Comparison of ENCODE assay signal across 9 cellular contexts in genomic region chr6:107493158-107494057, GRCh38. TPM values are rescaled to one million over a fixed set of nuclear protein-coding genes. Genes with fewer than 3 reads are reported as not detected.
A peak's percentile ranks its signal among the peaks of the same experiment; 100 is the strongest.
DNase-seq lines count a peak whose midpoint lies in the region; ATAC-seq, FAIRE-seq and TF ChIP-seq lines count a peak whose summit lies in the region.
"Had no signal": no experiment of that assay in that cellular context is flagged by ENCODE, and none has a peak within 500 bp of the region (broad histone marks: within the 10 kb centered on the region; RNA-seq: fewer than 3 reads in every experiment).

No MANE protein-coding gene starts in this region.

- H3K27ac ChIP-seq in mammary epithelial cell (ENCODE audit: insufficient read depth, low read depth, low read length) = no peak overlapping the region

- peaks cover 10% of the 10 kb centered on the region for H3K4me1 Mint-ChIP-seq in MCF 10A (ENCODE audit: insufficient read depth, unreplicated experiment)

- H3K4me1 ChIP-seq in mammary epithelial cell (ENCODE audit: insufficient read depth, low read length) = peaks cover 31% of the 10 kb centered on the region

- no peaks in the 10 kb centered on the region for H3K36me3 Mint-ChIP-seq in MCF 10A (ENCODE audit: insufficient read depth, unreplicated experiment)

- no peaks in the 10 kb centered on the region for H3K9me3 ChIP-seq in mammary epithelial cell (replicated peaks; ENCODE audit: insufficient read depth, low read length)

- H3K9me3 Mint-ChIP-seq in MCF 10A (ENCODE audit: unreplicated experiment) = no peaks in the 10 kb centered on the region

- CTCF ChIA-PET in MCF 10A (lab: Yijun Ruan, JAX) = interaction anchor here (0.9 to 1.4 kb wide), 3 partner anchors 12 to 314 kb away, joined by 3 to 5 read pairs (median 4); no protein-coding TSS in a partner anchor
- CTCF ChIA-PET in mammary epithelial cell (lab: Charles Lee; ENCODE audit: low non-redundant PET) = no interaction called here

- H3K36me3 ChIP-seq in mammary epithelial cell (ENCODE audit: insufficient read depth, low read length) = no peaks in the 10 kb centered on the region

- BruUV-seq in MCF 10A (replicated peaks; lab: Mats Ljungman, UMichigan) (no TSS peak), mammary epithelial cell (replicated peaks; lab: Mats Ljungman, UMichigan) (no TSS peak)

- H3K4me3 ChIP-seq in mammary epithelial cell (replicated peaks in 1 of 3; ENCODE audit: insufficient read depth in 1 of 3, low read depth in 2 of 3, low read length in 3 of 3) = no peak overlapping the region

- H3K4me3 Mint-ChIP-seq in MCF 10A (ENCODE audit: unreplicated experiment) = no peak overlapping the region
- H3K4me3 Mint-ChIP-seq: B cell had no signal

- H3K27me3 Mint-ChIP-seq in MCF 10A (ENCODE audit: insufficient read depth, unreplicated experiment) = peaks cover 18% of the 10 kb centered on the region

- peaks cover 33% of the 10 kb centered on the region for H3K27me3 ChIP-seq in mammary epithelial cell (ENCODE audit: insufficient read depth, low read length)

- ATAC-seq in HG03439 (IDR thresholded peaks at IDR 0.05; ENCODE audit: unreplicated experiment) (no peak), HG02884 (IDR thresholded peaks at IDR 0.05; ENCODE audit: unreplicated experiment) (no peak)

- dilution Hi-C loops in mammary epithelial cell (cut with HindIII; ENCODE audit: low sequenced_read_pairs) = no loop called here

- intact Hi-C loops in MCF 10A (cut with micrococcal nuclease) (no loop called here), mammary epithelial cell (cut with micrococcal nuclease) (no loop called here)

- FAIRE-seq in urothelium cell line (lab: Jason Lieb, UNC) = no peak

- H3K79me2 ChIP-seq in mammary epithelial cell (ENCODE audit: insufficient read depth, low read length) = no peaks in the 10 kb centered on the region

- no peak overlapping the region for H3K27ac Mint-ChIP-seq in MCF 10A (ENCODE audit: low read depth, unreplicated experiment)
- H3K27ac Mint-ChIP-seq: B cell had no signal

- 24% methylated on average over 12 of the region's 12 CpGs for WGBS in mammary epithelial cell (ENCODE audit: low coverage, missing lambda C conversion rate)

- H3K4me2 ChIP-seq in mammary epithelial cell (ENCODE audit: insufficient read depth, low read depth, low read length) = no peak overlapping the region

- H2AFZ ChIP-seq in mammary epithelial cell (ENCODE audit: low read depth, low read length) = no peak overlapping the region

- TF ChIP-seq CTCF in MCF 10A (IDR thresholded peaks at IDR 0.05; ENCODE audit: unreplicated experiment) = no peak
- TF ChIP-seq CTCF in mammary epithelial cell (conservative IDR thresholded peaks at IDR 0.05 in 1 of 2, IDR thresholded peaks at IDR 0.05 in 1 of 2; ENCODE audit: extremely low read depth in 1 of 2, insufficient read depth in 1 of 2, low read depth in 1 of 2, low read length in 2 of 2) = no peak

- POLR2A ChIA-PET in MCF 10A (lab: Yijun Ruan, JAX) = no interaction called here

- H4K20me1 ChIP-seq in mammary epithelial cell (ENCODE audit: insufficient read depth, low read length) = no peaks in the 10 kb centered on the region

- DNase-seq in MCF 10A (ENCODE audit: unreplicated experiment) = peak; percentile 58
- no peak for DNase-seq in mammary epithelial cell
- DNase-seq in anterior cingulate cortex (lab: John Stamatoyannopoulos, UW) = peak in 30 of 58 donors; percentile 5 to 56 (median 25)
- DNase-seq in kidney glomerular epithelial cell (lab: John Stamatoyannopoulos, UW) = peak; percentile 20
- peak; percentile 5 for DNase-seq in urothelium cell line (ENCODE audit: low spot score)
- no peak for DNase-seq in T-helper 1 cell

- H3K9ac ChIP-seq in mammary epithelial cell (ENCODE audit: insufficient read depth, low read length) = no peak overlapping the region

- in situ Hi-C loops in mammary epithelial cell (cut with MboI; ENCODE audit: low sequenced_read_pairs in 2 of 2) = no loop called here

RNA-seq across cellular contexts. Expression of gene SOBP, which starts 3.5 kb away (rescaled TPM):
- total RNA-seq in MCF 10A (2022) (0.21 and 0.47 TPM in 2 replicates), mammary epithelial cell (under 1 TPM; 0.14 to 0.33 TPM)
- not detected for polyA plus RNA-seq in mammary epithelial cell
- not detected for polyA minus RNA-seq in mammary epithelial cell

RNA-seq across cellular contexts. Expression of gene PDSS2, which starts 34.0 kb away (rescaled TPM):
- total RNA-seq in MCF 10A (2022) = 10.2 and 11.1 TPM in 2 replicates
- total RNA-seq in mammary epithelial cell = 10 to 100 TPM in 1 of 2 donors, 1 to 10 TPM in 1; 7.5 to 10.6 TPM
- polyA plus RNA-seq in mammary epithelial cell = 10.3 TPM
- polyA minus RNA-seq in mammary epithelial cell = 27.0 TPM

Comparison
In these comparisons a context has a peak if more than half of its experiments do, and no peak if none do; other contexts are left out.
1. DNase-seq: peak in MCF 10A (single experiment), anterior cingulate cortex (30 of 58), kidney glomerular epithelial cell (single experiment) and urothelium cell line (single experiment); none in mammary epithelial cell (single experiment) and T-helper 1 cell (0 of 5).